ENCODE assay signal across 1 cellular context in genomic region chr10:70579234-70580002, GRCh38.
TF ChIP-seq lines count a peak whose summit lies in the region.

No MANE protein-coding gene starts in this region.

TF ChIP-seq in K562, 482 proteins besides CTCF, POLR2A, EP300 and RAD21 (continued from another document and continues in another):
- TF ChIP-seq, protein P1, sequence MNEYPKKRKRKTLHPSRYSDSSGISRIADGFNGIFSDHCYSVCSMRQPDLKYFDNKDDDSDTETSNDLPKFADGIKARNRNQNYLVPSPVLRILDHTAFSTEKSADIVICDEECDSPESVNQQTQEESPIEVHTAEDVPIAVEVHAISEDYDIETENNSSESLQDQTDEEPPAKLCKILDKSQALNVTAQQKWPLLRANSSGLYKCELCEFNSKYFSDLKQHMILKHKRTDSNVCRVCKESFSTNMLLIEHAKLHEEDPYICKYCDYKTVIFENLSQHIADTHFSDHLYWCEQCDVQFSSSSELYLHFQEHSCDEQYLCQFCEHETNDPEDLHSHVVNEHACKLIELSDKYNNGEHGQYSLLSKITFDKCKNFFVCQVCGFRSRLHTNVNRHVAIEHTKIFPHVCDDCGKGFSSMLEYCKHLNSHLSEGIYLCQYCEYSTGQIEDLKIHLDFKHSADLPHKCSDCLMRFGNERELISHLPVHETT (CRISPR knock-in tag; conservative IDR thresholded peaks at IDR 0.05 in 1 of 2, IDR thresholded peaks at IDR 0.05 in 1 of 2) = peak in 1 of 2 experiments; percentile 54; a peak in 1 of 4 replicates
- TF ChIP-seq PHF20 (IDR thresholded peaks at IDR 0.05; ENCODE audit: partially characterized antibody) = no peak
- peak; percentile 6 for TF ChIP-seq CHD4 (IDR thresholded peaks at IDR 0.05; ENCODE audit: insufficient read depth, insufficient replicate concordance, low read depth, low read length, poor library complexity, severe bottlenecking)
- no peak for TF ChIP-seq MECOM (CRISPR knock-in tag; IDR thresholded peaks at IDR 0.05)
- TF ChIP-seq YY1 (IDR thresholded peaks at IDR 0.05; ENCODE audit: borderline replicate concordance in 1 of 3, control insufficient read depth in 1 of 3, extremely low read depth in 1 of 3, insufficient read depth in 3 of 3, insufficient read length in 1 of 3, insufficient replicate concordance in 2 of 3, low read depth in 1 of 3, low read length in 2 of 3) = no peak
- no peak for TF ChIP-seq ZNF146 (CRISPR knock-in tag; IDR thresholded peaks at IDR 0.05; ENCODE audit: unreplicated experiment)
- TF ChIP-seq ZNF311 (CRISPR knock-in tag; IDR thresholded peaks at IDR 0.05) = 0 out of 2 replicates have a peak, but pooled peaks have one; percentile 75
- TF ChIP-seq SAFB (IDR thresholded peaks at IDR 0.05; ENCODE audit: borderline replicate concordance, low read depth, low read length) = no peak
- peak in 1 of 2 experiments; percentile 60; a peak in 2 of 4 replicates for TF ChIP-seq MAZ (CRISPR knock-in tag; conservative IDR thresholded peaks at IDR 0.05 in 1 of 2, IDR thresholded peaks at IDR 0.05 in 1 of 2)
- TF ChIP-seq SMARCA5 (IDR thresholded peaks at IDR 0.05) = peak; percentile 61; the same call in 1 of the 2 replicates
- TF ChIP-seq, protein P2, sequence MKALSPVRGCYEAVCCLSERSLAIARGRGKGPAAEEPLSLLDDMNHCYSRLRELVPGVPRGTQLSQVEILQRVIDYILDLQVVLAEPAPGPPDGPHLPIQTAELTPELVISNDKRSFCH (CRISPR knock-in tag; IDR thresholded peaks at IDR 0.05) = no peak
- TF ChIP-seq, protein P2 (tag; IDR thresholded peaks at IDR 0.05) = 0 out of 2 replicates have a peak, but pooled peaks have one; percentile 47
- TF ChIP-seq POLR3G (IDR thresholded peaks at IDR 0.05; ENCODE audit: extremely low read depth, insufficient read length, insufficient replicate concordance) = no peak
- TF ChIP-seq CHD1 (IDR thresholded peaks at IDR 0.05; ENCODE audit: low read length) = no peak
- no peak for TF ChIP-seq CREBBP (IDR thresholded peaks at IDR 0.05; ENCODE audit: low read depth, low read length)
- no peak for TF ChIP-seq ZNF41 (CRISPR knock-in tag; conservative IDR thresholded peaks at IDR 0.05)
- no peak for TF ChIP-seq SMC3 (conservative IDR thresholded peaks at IDR 0.05; ENCODE audit: insufficient read depth, low read depth, low read length)
- no peak for TF ChIP-seq ZNF347 (CRISPR knock-in tag; IDR thresholded peaks at IDR 0.05; ENCODE audit: low read depth)
- TF ChIP-seq NFYB (IDR thresholded peaks at IDR 0.05; ENCODE audit: extremely low read depth, insufficient read length) = peak; percentile 85
- TF ChIP-seq FOXA3 (CRISPR knock-in tag; conservative IDR thresholded peaks at IDR 0.05 in 1 of 2, IDR thresholded peaks at IDR 0.05 in 1 of 2) = 0 out of 4 replicates have a peak, but pooled peaks of 1 of the 2 experiments have one; percentile 26
- TF ChIP-seq RFX5 (IDR thresholded peaks at IDR 0.05; ENCODE audit: low read depth, low read length) = no peak
- TF ChIP-seq, protein P3, sequence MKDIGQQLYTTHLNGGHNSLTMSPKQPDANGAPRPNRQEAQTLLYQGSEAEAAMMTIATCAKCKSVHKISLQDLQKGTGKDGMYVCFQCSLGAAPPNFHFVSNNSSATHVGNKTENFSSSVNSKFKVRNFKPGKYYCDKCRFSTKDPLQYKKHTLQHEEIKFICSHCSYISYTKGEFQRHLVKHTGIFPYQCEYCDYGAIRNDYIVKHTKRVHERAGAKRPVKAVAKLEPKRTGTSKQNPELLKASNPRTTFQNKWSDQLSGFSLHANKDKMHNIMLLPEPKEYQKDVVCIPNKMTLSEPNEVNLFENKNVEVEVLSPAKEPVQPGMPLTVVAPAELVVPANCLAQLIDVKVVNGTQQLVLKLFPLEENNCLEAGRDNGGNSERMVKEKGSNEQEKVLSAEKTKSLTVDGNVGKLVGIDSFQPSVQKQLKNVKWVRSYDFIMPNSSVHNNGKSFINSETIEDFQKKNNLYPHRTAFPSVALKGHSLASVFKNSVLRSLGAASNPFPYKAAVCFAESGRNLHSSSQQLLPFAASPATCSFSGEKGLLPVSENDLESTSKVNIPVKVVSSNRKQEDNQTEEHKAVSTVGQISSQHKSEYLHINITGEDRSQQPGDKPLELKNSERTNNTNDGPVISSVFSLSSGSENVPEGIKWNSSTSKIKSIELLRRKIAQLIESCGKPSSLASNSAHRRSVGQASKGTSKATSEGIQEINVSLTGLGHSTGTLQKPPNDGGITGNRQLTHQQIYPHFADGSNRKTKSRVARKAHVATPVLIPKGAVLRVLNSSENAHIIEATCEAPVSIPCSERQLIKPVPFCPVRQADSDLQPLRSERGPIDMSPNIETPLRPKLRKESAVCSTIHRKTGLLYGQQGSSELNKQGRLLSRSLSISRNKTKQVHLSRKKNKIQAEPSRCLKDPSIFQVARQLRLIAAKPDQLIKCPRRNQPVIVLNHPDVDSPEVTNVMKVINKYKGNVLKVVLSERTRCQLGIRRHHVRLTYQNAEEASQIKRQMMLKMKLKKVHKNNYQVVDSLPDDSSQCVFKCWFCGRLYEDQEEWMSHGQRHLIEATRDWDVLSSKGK (CRISPR knock-in tag; IDR thresholded peaks at IDR 0.05) = no peak
- TF ChIP-seq ELF2 (CRISPR knock-in tag; IDR thresholded peaks at IDR 0.05) = no peak
- TF ChIP-seq USF1 (CRISPR knock-in tag; IDR thresholded peaks at IDR 0.05) = peak; percentile 98
- TF ChIP-seq BCOR (IDR thresholded peaks at IDR 0.05) = peak; percentile 78
- TF ChIP-seq GABPB1 (CRISPR knock-in tag; IDR thresholded peaks at IDR 0.05) = peak; percentile 45; the same call in 1 of the 2 replicates
- TF ChIP-seq ZNF384 (IDR thresholded peaks at IDR 0.05; ENCODE audit: low read depth, low read length) = no peak
- TF ChIP-seq L3MBTL2 (IDR thresholded peaks at IDR 0.05) = peak; percentile 42; the same call in 1 of the 2 replicates
- no peak for TF ChIP-seq SMAD3 (CRISPR knock-in tag; conservative IDR thresholded peaks at IDR 0.05)
- TF ChIP-seq ZFX (CRISPR knock-in tag; IDR thresholded peaks at IDR 0.05) = no peak
- TF ChIP-seq ZNF121 (CRISPR knock-in tag; conservative IDR thresholded peaks at IDR 0.05) = peak; percentile 94
- TF ChIP-seq TEAD4 (IDR thresholded peaks at IDR 0.05; ENCODE audit: low read length) = no peak
- TF ChIP-seq TEAD4 (CRISPR knock-in tag; IDR thresholded peaks at IDR 0.05; ENCODE audit: borderline replicate concordance) = no peak
- TF ChIP-seq, protein P4, sequence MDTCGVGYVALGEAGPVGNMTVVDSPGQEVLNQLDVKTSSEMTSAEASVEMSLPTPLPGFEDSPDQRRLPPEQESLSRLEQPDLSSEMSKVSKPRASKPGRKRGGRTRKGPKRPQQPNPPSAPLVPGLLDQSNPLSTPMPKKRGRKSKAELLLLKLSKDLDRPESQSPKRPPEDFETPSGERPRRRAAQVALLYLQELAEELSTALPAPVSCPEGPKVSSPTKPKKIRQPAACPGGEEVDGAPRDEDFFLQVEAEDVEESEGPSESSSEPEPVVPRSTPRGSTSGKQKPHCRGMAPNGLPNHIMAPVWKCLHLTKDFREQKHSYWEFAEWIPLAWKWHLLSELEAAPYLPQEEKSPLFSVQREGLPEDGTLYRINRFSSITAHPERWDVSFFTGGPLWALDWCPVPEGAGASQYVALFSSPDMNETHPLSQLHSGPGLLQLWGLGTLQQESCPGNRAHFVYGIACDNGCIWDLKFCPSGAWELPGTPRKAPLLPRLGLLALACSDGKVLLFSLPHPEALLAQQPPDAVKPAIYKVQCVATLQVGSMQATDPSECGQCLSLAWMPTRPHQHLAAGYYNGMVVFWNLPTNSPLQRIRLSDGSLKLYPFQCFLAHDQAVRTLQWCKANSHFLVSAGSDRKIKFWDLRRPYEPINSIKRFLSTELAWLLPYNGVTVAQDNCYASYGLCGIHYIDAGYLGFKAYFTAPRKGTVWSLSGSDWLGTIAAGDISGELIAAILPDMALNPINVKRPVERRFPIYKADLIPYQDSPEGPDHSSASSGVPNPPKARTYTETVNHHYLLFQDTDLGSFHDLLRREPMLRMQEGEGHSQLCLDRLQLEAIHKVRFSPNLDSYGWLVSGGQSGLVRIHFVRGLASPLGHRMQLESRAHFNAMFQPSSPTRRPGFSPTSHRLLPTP (IDR thresholded peaks at IDR 0.05; ENCODE audit: borderline replicate concordance, extremely low read depth, insufficient read length) = no peak
- 0 out of 2 replicates have a peak, but pooled peaks have one; percentile 59 for TF ChIP-seq RREB1 (CRISPR knock-in tag; IDR thresholded peaks at IDR 0.05)
- TF ChIP-seq ATF7 (IDR thresholded peaks at IDR 0.05) = no peak
- no peak for TF ChIP-seq IRF1 (CRISPR knock-in tag; IDR thresholded peaks at IDR 0.05; ENCODE audit: borderline replicate concordance)
- TF ChIP-seq RBM17 (IDR thresholded peaks at IDR 0.05; ENCODE audit: borderline replicate concordance, low read depth, low read length) = no peak
- TF ChIP-seq, protein P5, sequence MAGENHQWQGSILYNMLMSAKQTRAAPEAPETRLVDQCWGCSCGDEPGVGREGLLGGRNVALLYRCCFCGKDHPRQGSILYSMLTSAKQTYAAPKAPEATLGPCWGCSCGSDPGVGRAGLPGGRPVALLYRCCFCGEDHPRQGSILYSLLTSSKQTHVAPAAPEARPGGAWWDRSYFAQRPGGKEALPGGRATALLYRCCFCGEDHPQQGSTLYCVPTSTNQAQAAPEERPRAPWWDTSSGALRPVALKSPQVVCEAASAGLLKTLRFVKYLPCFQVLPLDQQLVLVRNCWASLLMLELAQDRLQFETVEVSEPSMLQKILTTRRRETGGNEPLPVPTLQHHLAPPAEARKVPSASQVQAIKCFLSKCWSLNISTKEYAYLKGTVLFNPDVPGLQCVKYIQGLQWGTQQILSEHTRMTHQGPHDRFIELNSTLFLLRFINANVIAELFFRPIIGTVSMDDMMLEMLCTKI (IDR thresholded peaks at IDR 0.05; ENCODE audit: partially characterized antibody) = no peak
- TF ChIP-seq PHF8 (IDR thresholded peaks at IDR 0.05; ENCODE audit: borderline replicate concordance, low read length) = no peak
- 0 out of 2 replicates have a peak, but pooled peaks have one; percentile 53 for TF ChIP-seq ZBTB9 (CRISPR knock-in tag; IDR thresholded peaks at IDR 0.05)
- TF ChIP-seq GTF2F1 (IDR thresholded peaks at IDR 0.05; ENCODE audit: low read depth, low read length) = no peak
- TF ChIP-seq POLR2H (tag; IDR thresholded peaks at IDR 0.05; ENCODE audit: low read depth) = no peak
- TF ChIP-seq ZNF184 (CRISPR knock-in tag; IDR thresholded peaks at IDR 0.05) = no peak
- TF ChIP-seq ATF1 (CRISPR knock-in tag; IDR thresholded peaks at IDR 0.05) = no peak
- no peak for TF ChIP-seq ATF1 (tag; IDR thresholded peaks at IDR 0.05)
- no peak; the same call in 1 of the 2 replicates for TF ChIP-seq FOXM1 (IDR thresholded peaks at IDR 0.05; ENCODE audit: low read depth)
- TF ChIP-seq FOXM1 (CRISPR knock-in tag; IDR thresholded peaks at IDR 0.05; ENCODE audit: low read depth) = no peak
